8 cellular contexts compared by ENCODE assay signal in genomic region chr7:124101173-124101768, GRCh38.
DNase-seq lines count a peak whose midpoint lies in the region; ATAC-seq, FAIRE-seq and TF ChIP-seq lines count a peak whose summit lies in the region.

No MANE protein-coding gene starts in this region.

- H3K79me2 ChIP-seq in OCI-LY7 (ENCODE audit: insufficient read depth, low read depth, low read length): no peaks in the 10 kb centered on the region

- no peak overlapping the region for H3K4me3 ChIP-seq in OCI-LY7 (ENCODE audit: low read depth, low read length, poor library complexity, severe bottlenecking)

- POLR2A ChIA-PET in OCI-LY7 (lab: Charles Lee): interaction anchor here (0.9 to 1.1 kb wide), 2 partner anchors 11 to 167 kb away, joined by 3 to 4 read pairs; no protein-coding TSS in a partner anchor

- DNase-seq in GM13976 (ENCODE audit: low spot score) (peak; percentile 21), OCI-LY7 (ENCODE audit: low spot score) (peak; percentile 17), head of caudate nucleus (peak in 22 of 42 donors; percentile 13 to 79 (median 32)), NCI-H524 treated with DMSO at 0.1 percent for 48 hours (lab: John Stamatoyannopoulos, UW) (no peak)
- DNase-seq in stimulated activated CD4-positive, alpha-beta T cell treated with anti-CD3 and anti-CD28 coated beads, Interleukin-12 subunit alpha, Interleukin-12 subunit beta, amount 100 ng/mL, for 4 hours: no peak

- TF ChIP-seq CTCF in GM13976 (IDR thresholded peaks at IDR 0.05; ENCODE audit: borderline replicate concordance, control extremely low read depth, extremely low read depth, insufficient read depth, missing control alignments) (peak; percentile 44), OCI-LY7 (conservative IDR thresholded peaks at IDR 0.05; ENCODE audit: low read length) (peak; percentile 79)

- CTCF ChIA-PET in OCI-LY7 (lab: Charles Lee; ENCODE audit: unreplicated experiment): no interaction called here

- BruUV-seq in OCI-LY7 (replicated peaks; lab: Mats Ljungman, UMichigan): no TSS peak

- peak; percentile 89 for FAIRE-seq in A204.1 (lab: Jason Lieb, UNC)

- H2AFZ ChIP-seq in OCI-LY7 (ENCODE audit: low read length): no peak overlapping the region

- in situ Hi-C loops in GM13976 (cut with MboI; ENCODE audit: low sequenced_read_pairs, unreplicated experiment): no loop called here

- no peaks in the 10 kb centered on the region for H3K9me2 ChIP-seq in OCI-LY7 (ENCODE audit: insufficient read depth, low read length)

- H3K4me2 ChIP-seq in OCI-LY7 (ENCODE audit: low read length): no peak overlapping the region

- intact Hi-C loops in OCI-LY7 (cut with micrococcal nuclease; ENCODE audit: unreplicated experiment) (loop anchor here (2.0 kb wide), 1 partner anchor 684 kb away; no protein-coding TSS in a partner anchor), head of caudate nucleus (cut with DNase I) (no loop called here)

- no peaks in the 10 kb centered on the region for H3K4me1 ChIP-seq in OCI-LY7 (ENCODE audit: insufficient read depth, low read length, poor library complexity, severe bottlenecking)

- no peaks in the 10 kb centered on the region for H3K36me3 ChIP-seq in OCI-LY7 (ENCODE audit: insufficient read depth, low read length)

- H3K27ac ChIP-seq in OCI-LY7 (ENCODE audit: low read depth, low read length, poor library complexity, severe bottlenecking): no peak overlapping the region

- H3K9me3 ChIP-seq in OCI-LY7 (ENCODE audit: low read length): no peaks in the 10 kb centered on the region

- H4K20me1 ChIP-seq in OCI-LY7 (ENCODE audit: insufficient read depth, low read length): no peaks in the 10 kb centered on the region

- no peak for ATAC-seq in GM18519 (IDR thresholded peaks at IDR 0.05; ENCODE audit: low FRiP score, unreplicated experiment)
- ATAC-seq in HG03039 (IDR thresholded peaks at IDR 0.05; ENCODE audit: unreplicated experiment): no peak

Comparison
In these comparisons a context has a peak if more than half of its experiments do, and no peak if none do; other contexts are left out.
1. DNase-seq: peak in GM13976 (single experiment), OCI-LY7 (single experiment) and head of caudate nucleus (22 of 42); none in NCI-H524 treated with DMSO at 0.1 percent for 48 hours (single experiment) and stimulated activated CD4-positive, alpha-beta T cell treated with anti-CD3 and anti-CD28 coated beads, Interleukin-12 subunit alpha, Interleukin-12 subunit beta, amount 100 ng/mL, for 4 hours (single experiment).